Comparison of ENCODE assay signal across 9 cellular contexts in genomic region chr4:86453044-86453501, GRCh38.
DNase-seq lines count a peak whose midpoint lies in the region; ATAC-seq and TF ChIP-seq lines count a peak whose summit lies in the region.
"Had no signal": no experiment of that assay in that cellular context is flagged by ENCODE, and none has a peak within 500 bp of the region (broad histone marks: within the 10 kb centered on the region; RNA-seq: fewer than 3 reads in every experiment).

No MANE protein-coding gene starts in this region.

- H3K9me2 ChIP-seq in SK-N-SH = no peaks in the 10 kb centered on the region

- H3K36me3 ChIP-seq in SK-N-SH (replicated peaks in 1 of 2; ENCODE audit: control insufficient read depth in 1 of 2, insufficient read depth in 2 of 2, low read length in 1 of 2) (no peaks in the 10 kb centered on the region), muscle layer of duodenum (ENCODE audit: control insufficient read depth in 1 of 2, insufficient read depth in 2 of 2, low read length in 2 of 2) (no peaks in the 10 kb centered on the region), vagina (no peaks in the 10 kb centered on the region)

- no peak for TF ChIP-seq CTCF in SK-N-SH (IDR thresholded peaks at IDR 0.05)
- TF ChIP-seq CTCF in vagina (IDR thresholded peaks at IDR 0.05) = no peak

- H3K27me3 ChIP-seq in SK-N-SH (ENCODE audit: insufficient read depth) (no peaks in the 10 kb centered on the region), muscle layer of duodenum (ENCODE audit: low read depth, low read length) (no peaks in the 10 kb centered on the region), vagina (no peaks in the 10 kb centered on the region)

- H4K20me1 ChIP-seq in SK-N-SH (ENCODE audit: insufficient read depth) = no peaks in the 10 kb centered on the region

- H3K79me2 ChIP-seq in SK-N-SH (ENCODE audit: insufficient read depth) = no peaks in the 10 kb centered on the region

- no peak for TF ChIP-seq RAD21 in SK-N-SH (IDR thresholded peaks at IDR 0.05; ENCODE audit: low read length)

- no peak for DNase-seq in SK-N-SH
- DNase-seq in vagina (ENCODE audit: extremely low spot score in 2 of 2) = no peak
- DNase-seq in MV-4-11 (lab: John Stamatoyannopoulos, UW) = no peak
- DNase-seq in NCI-H128 (lab: John Stamatoyannopoulos, UW; ENCODE audit: unreplicated experiment) = no peak
- no peak for DNase-seq in HuH-7 (ENCODE audit: low spot score)
- DNase-seq: activated T-cell treated with anti-CD3 and anti-CD28 coated beads for 4 hours had no signal

- intact Hi-C loops in vagina (cut with DNase I) = no loop called here

- H3K27ac ChIP-seq in SK-N-SH (ENCODE audit: low read depth in 2 of 2, low read length in 1 of 2) (no peak overlapping the region), muscle layer of duodenum (ENCODE audit: low read length) (peak overlapping the region; percentile 58), vagina (peak overlapping the region; percentile 90)

- H2AFZ ChIP-seq in SK-N-SH (ENCODE audit: low read depth) = no peak overlapping the region

- CTCF ChIA-PET in SK-N-SH (lab: Yijun Ruan, JAX) = interaction anchor here (0.6 kb wide), 1 partner anchor 1120 kb away, joined by 3 read pairs; no protein-coding TSS in a partner anchor

- POLR2A ChIA-PET in SK-N-SH (lab: Yijun Ruan, JAX) = interaction anchor here (0.7 kb wide), 1 partner anchor 1107 kb away, joined by 3 read pairs; no protein-coding TSS in a partner anchor

- no peak overlapping the region for H3K9ac ChIP-seq in SK-N-SH

- no peaks in the 10 kb centered on the region for H3F3A ChIP-seq in SK-N-SH (replicated peaks; ENCODE audit: insufficient read depth)

- TF ChIP-seq POLR2A in vagina (IDR thresholded peaks at IDR 0.05) = no peak

- H3K4me3 ChIP-seq in SK-N-SH (ENCODE audit: low read depth in 2 of 2, low read length in 1 of 2) (no peak overlapping the region), muscle layer of duodenum (ENCODE audit: low read depth in 1 of 2, low read length in 2 of 2) (peak overlapping the region; percentile 74 to 75), vagina (peak overlapping the region; percentile 48 to 61)

- H3K4me1 ChIP-seq in SK-N-SH (ENCODE audit: control insufficient read depth in 1 of 2, insufficient read depth in 2 of 2, low read depth in 1 of 2, low read length in 1 of 2) (peaks cover 11% of the 10 kb centered on the region in 2 experiments; a peak in 3 of 4 replicates), muscle layer of duodenum (ENCODE audit: control insufficient read depth in 1 of 2, insufficient read depth in 2 of 2, low read length in 2 of 2) (no peaks in the 10 kb centered on the region), vagina (peaks cover 43% of the 10 kb centered on the region)

- no peak for TF ChIP-seq EP300 in SK-N-SH (IDR thresholded peaks at IDR 0.05; ENCODE audit: borderline replicate concordance in 1 of 2, low read depth in 1 of 2, low read length in 1 of 2)

- ATAC-seq in SK-N-SH treated with all-trans-retinoic acid at 6 μM for 48 hours (peak; percentile 36; the same call in 2 of the 3 replicates), esophagus mucosa (peak; percentile 86)

- H3K4me2 ChIP-seq in SK-N-SH = no peak overlapping the region

- H3K9me3 ChIP-seq in SK-N-SH (no peaks in the 10 kb centered on the region), muscle layer of duodenum (ENCODE audit: control insufficient read depth in 1 of 2, low read length in 2 of 2) (no peaks in the 10 kb centered on the region), vagina (no peaks in the 10 kb centered on the region)

- WGBS in SK-N-SH (ENCODE audit: low lambda C conversion rate) = 89% methylated on average over 8 of the region's 8 CpGs

TF ChIP-seq in SK-N-SH treated with all-trans-retinoic acid at 6 μM for 48 hours, 23 proteins besides CTCF, POLR2A, EP300 and RAD21 (continues in another document):
- TF ChIP-seq, protein P1, sequence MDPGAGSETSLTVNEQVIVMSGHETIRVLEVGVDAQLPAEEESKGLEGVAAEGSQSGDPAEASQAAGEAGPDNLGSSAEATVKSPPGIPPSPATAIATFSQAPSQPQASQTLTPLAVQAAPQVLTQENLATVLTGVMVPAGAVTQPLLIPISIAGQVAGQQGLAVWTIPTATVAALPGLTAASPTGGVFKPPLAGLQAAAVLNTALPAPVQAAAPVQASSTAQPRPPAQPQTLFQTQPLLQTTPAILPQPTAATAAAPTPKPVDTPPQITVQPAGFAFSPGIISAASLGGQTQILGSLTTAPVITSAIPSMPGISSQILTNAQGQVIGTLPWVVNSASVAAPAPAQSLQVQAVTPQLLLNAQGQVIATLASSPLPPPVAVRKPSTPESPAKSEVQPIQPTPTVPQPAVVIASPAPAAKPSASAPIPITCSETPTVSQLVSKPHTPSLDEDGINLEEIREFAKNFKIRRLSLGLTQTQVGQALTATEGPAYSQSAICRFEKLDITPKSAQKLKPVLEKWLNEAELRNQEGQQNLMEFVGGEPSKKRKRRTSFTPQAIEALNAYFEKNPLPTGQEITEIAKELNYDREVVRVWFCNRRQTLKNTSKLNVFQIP (CRISPR knock-in tag; IDR thresholded peaks at IDR 0.05; ENCODE audit: borderline replicate concordance, low read depth) = no peak
- TF ChIP-seq TSHZ2 (CRISPR knock-in tag; IDR thresholded peaks at IDR 0.05) (no peak), ZFP30 (CRISPR knock-in tag; IDR thresholded peaks at IDR 0.05) (no peak), ESRRG (CRISPR knock-in tag; IDR thresholded peaks at IDR 0.05) (no peak), ZNF70 (CRISPR knock-in tag; IDR thresholded peaks at IDR 0.05) (no peak), GLIS3 (CRISPR knock-in tag; IDR thresholded peaks at IDR 0.05) (no peak), SNAI2 (CRISPR knock-in tag; IDR thresholded peaks at IDR 0.05) (no peak)

TF ChIP-seq in SK-N-SH, 30 proteins besides CTCF, POLR2A, EP300 and RAD21:
- no peak for TF ChIP-seq YY1 (IDR thresholded peaks at IDR 0.05; ENCODE audit: low read depth)
- no peak for TF ChIP-seq CHD2 (IDR thresholded peaks at IDR 0.05; ENCODE audit: low read length, partially characterized antibody)
- TF ChIP-seq EZH2phosphoT487 (IDR thresholded peaks at IDR 0.05; ENCODE audit: borderline replicate concordance, low read depth) = no peak
- TF ChIP-seq TAF1 (IDR thresholded peaks at IDR 0.05; ENCODE audit: borderline replicate concordance, low read depth, low read length) = no peak
- TF ChIP-seq RFX5 (IDR thresholded peaks at IDR 0.05; ENCODE audit: low read length) = no peak
- TF ChIP-seq, protein P2, sequence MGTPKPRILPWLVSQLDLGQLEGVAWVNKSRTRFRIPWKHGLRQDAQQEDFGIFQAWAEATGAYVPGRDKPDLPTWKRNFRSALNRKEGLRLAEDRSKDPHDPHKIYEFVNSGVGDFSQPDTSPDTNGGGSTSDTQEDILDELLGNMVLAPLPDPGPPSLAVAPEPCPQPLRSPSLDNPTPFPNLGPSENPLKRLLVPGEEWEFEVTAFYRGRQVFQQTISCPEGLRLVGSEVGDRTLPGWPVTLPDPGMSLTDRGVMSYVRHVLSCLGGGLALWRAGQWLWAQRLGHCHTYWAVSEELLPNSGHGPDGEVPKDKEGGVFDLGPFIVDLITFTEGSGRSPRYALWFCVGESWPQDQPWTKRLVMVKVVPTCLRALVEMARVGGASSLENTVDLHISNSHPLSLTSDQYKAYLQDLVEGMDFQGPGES (IDR thresholded peaks at IDR 0.05; ENCODE audit: low read depth, low read length) = no peak
- no peak for TF ChIP-seq MXI1 (IDR thresholded peaks at IDR 0.05; ENCODE audit: low read depth, low read length)
- no peak for TF ChIP-seq GATA2 (CRISPR knock-in tag; IDR thresholded peaks at IDR 0.05)
TF ChIP-seq in SK-N-SH: peak in this region for 0.

Comparison
In these comparisons a context has a peak if more than half of its experiments do, and no peak if none do; other contexts are left out.
1. H3K27ac ChIP-seq: peak in muscle layer of duodenum (single experiment) and vagina (single experiment); none in SK-N-SH (0 of 2).
2. H3K4me3 ChIP-seq: peak in muscle layer of duodenum (2 of 2) and vagina (2 of 2); none in SK-N-SH (0 of 2).